In genomic region chr15:40697916-40698315, GRCh38 we compare ENCODE assay signal across 18 cellular contexts. TPM values are rescaled to one million over a fixed set of nuclear protein-coding genes. Genes with fewer than 3 reads are reported as not detected.
"Had no signal": no experiment of that assay in that cellular context is flagged by ENCODE, and none has a peak within 500 bp of the region (broad histone marks: within the 10 kb centered on the region; RNA-seq: fewer than 3 reads in every experiment).

No MANE protein-coding gene starts in this region.

- H3K36me3 Mint-ChIP-seq: memory B cell had no signal

- H3K27ac ChIP-seq: ascending aorta, foreskin keratinocyte, left ventricle myocardium inferior, spleen, thoracic aorta had no signal

- H3K4me3 Mint-ChIP-seq: dendritic cell treated with granulocyte-macrophage colony-stimulating factor and Interleukin-4, amounts not matched to agents 40 ng/mL and 50 ng/mL, for 4 days; memory B cell had no signal

- H3K36me3 ChIP-seq: ascending aorta, left ventricle myocardium inferior, thoracic aorta had no signal

- H3K9me3 Mint-ChIP-seq: dendritic cell treated with granulocyte-macrophage colony-stimulating factor and Interleukin-4, amounts not matched to agents 40 ng/mL and 50 ng/mL, for 4 days; memory B cell; naive thymus-derived CD8-positive, alpha-beta T cell; stimulated activated naive CD8-positive, alpha-beta T cell treated with anti-CD3 and anti-CD28 coated beads, Interleukin-15, amount 100 ng/mL, for 72 hours had no signal

- ATAC-seq: foreskin keratinocyte; mucosa of descending colon; naive thymus-derived CD8-positive, alpha-beta T cell; sciatic nerve; stimulated activated naive CD8-positive, alpha-beta T cell treated with anti-CD3 and anti-CD28 coated beads, Interleukin-15, amount 100 ng/mL, for 72 hours had no signal

- H3K4me3 ChIP-seq: ascending aorta, left ventricle myocardium inferior, mucosa of descending colon, spleen, thoracic aorta had no signal

- DNase-seq: activated CD4-positive, CD25-positive, alpha-beta regulatory T cell; activated gamma-delta T cell; effector memory CD4-positive, alpha-beta T cell; foreskin keratinocyte; glutamatergic neuron; hypothalamus; kidney; left ventricle myocardium inferior; mucosa of descending colon; naive thymus-derived CD8-positive, alpha-beta T cell; SIG-M5; spleen; stimulated activated naive CD8-positive, alpha-beta T cell treated with anti-CD3 and anti-CD28 coated beads, Interleukin-15, amount 100 ng/mL, for 72 hours had no signal

- H3K27ac Mint-ChIP-seq: dendritic cell treated with granulocyte-macrophage colony-stimulating factor and Interleukin-4, amounts not matched to agents 40 ng/mL and 50 ng/mL, for 4 days; memory B cell; naive thymus-derived CD8-positive, alpha-beta T cell had no signal

- H3K27me3 ChIP-seq: ascending aorta, foreskin keratinocyte, spleen had no signal

- H3K9me3 ChIP-seq: ascending aorta, left ventricle myocardium inferior, mucosa of descending colon, spleen, thoracic aorta had no signal

- H3K27me3 Mint-ChIP-seq: dendritic cell treated with granulocyte-macrophage colony-stimulating factor and Interleukin-4, amounts not matched to agents 40 ng/mL and 50 ng/mL, for 4 days; memory B cell; naive thymus-derived CD8-positive, alpha-beta T cell; stimulated activated naive CD8-positive, alpha-beta T cell treated with anti-CD3 and anti-CD28 coated beads, Interleukin-15, amount 100 ng/mL, for 72 hours had no signal

RNA-seq across cellular contexts. Expression of gene RAD51, which starts 2.9 kb away (rescaled TPM):
- total RNA-seq: ascending aorta had no signal
